ENCODE assay signal across 7 cellular contexts in the genomic region with DNA sequence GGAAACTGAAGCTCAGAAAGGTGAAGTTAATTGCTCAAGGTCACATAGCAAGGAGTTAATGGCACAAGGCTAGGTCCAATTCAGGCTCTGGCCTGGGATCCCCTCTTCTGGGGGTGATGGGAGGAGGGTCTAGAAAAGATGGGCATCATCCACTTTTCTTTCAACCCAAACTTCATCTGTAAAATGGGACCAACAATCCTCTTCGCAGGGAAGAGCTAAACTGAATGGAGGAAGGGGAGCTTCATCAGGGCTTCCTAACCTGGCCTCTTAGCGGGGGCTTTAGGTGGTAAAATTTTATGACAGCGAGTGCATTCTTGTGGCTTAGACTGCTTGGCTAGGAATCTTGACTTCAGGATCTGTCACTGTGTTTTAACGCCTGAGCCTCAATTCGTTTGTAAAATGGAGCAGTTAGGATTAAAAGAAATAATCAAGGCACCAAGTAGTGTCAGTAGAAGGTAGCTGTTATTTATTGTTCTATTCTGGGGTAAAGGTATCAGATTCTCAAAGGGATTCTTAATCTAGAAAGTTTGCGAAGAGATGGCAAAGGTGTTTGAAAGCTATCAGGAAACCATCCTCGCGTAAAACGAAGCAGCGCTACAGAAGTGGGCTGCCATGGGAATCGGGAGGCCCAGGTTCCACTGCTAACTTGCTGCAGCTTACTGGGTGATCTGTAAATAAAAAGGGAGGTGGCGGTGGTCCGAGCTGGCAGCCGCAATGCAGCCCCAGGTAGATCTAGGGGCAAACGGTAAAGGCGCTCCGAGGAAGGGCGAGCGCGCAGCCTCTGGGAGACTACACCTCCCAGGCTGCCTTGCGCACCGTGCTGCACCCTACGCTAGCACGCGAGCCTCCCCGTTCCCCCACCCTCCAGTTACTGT. TPM values are rescaled to one million over a fixed set of nuclear protein-coding genes. Genes with fewer than 3 reads are reported as not detected.
DNase-seq lines count a peak whose midpoint lies in the region; ATAC-seq, FAIRE-seq and TF ChIP-seq lines count a peak whose summit lies in the region.

No MANE protein-coding gene starts in this region.

- peak overlapping the region; percentile 99; the same call in 1 of the 2 replicates for H3K4ac ChIP-seq in IMR-90 (ENCODE audit: low read depth, low read length)

- intact Hi-C loops in IMR-90 (cut with micrococcal nuclease): loop anchor here (5.0 kb wide), 1 partner anchor 225 kb away; a partner anchor contains a TSS
- intact Hi-C loops in pancreas (cut with DNase I): no loop called here

- peak overlapping the region; percentile 98 for H3K4me2 ChIP-seq in IMR-90 (ENCODE audit: low read depth, low read length)

- H3K9me3 Mint-ChIP-seq in WTC11: no peaks in the 10 kb centered on the region

- H2AK5ac ChIP-seq in IMR-90 (ENCODE audit: low read depth, low read length): 0 out of 2 replicates have a peak overlapping the region, but pooled peaks have one; percentile 17

- no peak overlapping the region for H2BK15ac ChIP-seq in IMR-90 (ENCODE audit: low read depth, low read length)

- TF ChIP-seq CTCF in GM20000 (IDR thresholded peaks at IDR 0.05; ENCODE audit: extremely low read depth, missing control alignments) (no peak), IMR-90 (conservative IDR thresholded peaks at IDR 0.05; ENCODE audit: low read depth, low read length) (no peak), WTC11 (IDR thresholded peaks at IDR 0.05) (no peak), pancreas (IDR thresholded peaks at IDR 0.05) (no peak)

- H2AK9ac ChIP-seq in IMR-90 (replicated peaks; ENCODE audit: low read depth, low read length, poor library complexity): peak overlapping the region; percentile 100

- H4K5ac ChIP-seq in IMR-90 (ENCODE audit: low read depth, low read length): peak overlapping the region; percentile 96

- ATAC-seq in IMR-90 (ENCODE audit: low read depth) (no peak; the same call in 1 of the 2 replicates), WTC11 (peak; percentile 88), pancreas (peak in 3 of 4 donors; percentile 90 to 96 (median 92))

- H3K4me1 Mint-ChIP-seq in WTC11: peaks cover 24% of the 10 kb centered on the region

- peak overlapping the region; percentile 71 for H3K27ac ChIP-seq in IMR-90 (ENCODE audit: insufficient read depth, low read length)
- H3K27ac ChIP-seq in pancreas: peak overlapping the region; percentile 98 to 100 (median 100)

- H4K91ac ChIP-seq in IMR-90 (ENCODE audit: insufficient read depth, low read depth, low read length): peak overlapping the region; percentile 69

- peak overlapping the region; percentile 95 for H3K4me3 Mint-ChIP-seq in WTC11

- POLR2A ChIA-PET in IMR-90 (lab: Charles Lee; ENCODE audit: unreplicated experiment) (no interaction called here), WTC11 (lab: Charles Lee) (interaction anchor here (0.6 to 1.0 kb wide), 3 partner anchors 20 to 873 kb away, joined by 3 to 5 read pairs (median 4); no protein-coding TSS in a partner anchor)

- H3K79me1 ChIP-seq in IMR-90 (ENCODE audit: low read depth in 1 of 2, low read length in 2 of 2): peaks cover 6 to 31% of the 10 kb centered on the region in 2 experiments; a peak in 3 of 4 replicates

- H2AFZ ChIP-seq in IMR-90 (replicated peaks; ENCODE audit: low read length, poor library complexity): peak overlapping the region; percentile 100

- peaks cover 57% of the 10 kb centered on the region for H3K27me3 Mint-ChIP-seq in WTC11 (ENCODE audit: low read depth)

- H3K56ac ChIP-seq in IMR-90 (ENCODE audit: extremely low read depth, insufficient read depth, low read length): peak overlapping the region; percentile 27; the same call in 1 of the 2 replicates

- in situ Hi-C loops in IMR-90 (cut with MboI; ENCODE audit: low sequenced_read_pairs): no loop called here

- 20% methylated on average over 10 of the region's 26 CpGs; no CpG with 5 or more reads in 1 of the 2 experiments for WGBS in IMR-90 (ENCODE audit: extremely low coverage in 2 of 2, insufficient read length in 1 of 2), 2 experiments
- WGBS in pancreas, 2 donors: 9 to 12% methylated on average over 21 to 26 of the region's 26 CpGs

- BruUV-seq in IMR-90 (replicated peaks; lab: Mats Ljungman, UMichigan): no TSS peak

- H3K14ac ChIP-seq in IMR-90 (replicated peaks; ENCODE audit: low read depth, low read length): peak overlapping the region; percentile 98

- CTCF ChIA-PET in IMR-90 (lab: Yijun Ruan, JAX): interaction anchor here (1.0 kb wide), 1 partner anchor 117 kb away, joined by 3 read pairs; no protein-coding TSS in a partner anchor
- CTCF ChIA-PET in WTC11 (lab: Charles Lee): interaction anchor here (1.3 to 2.3 kb wide), 3 partner anchors 20 to 47 kb away, joined by 3 to 6 read pairs (median 6); a partner anchor contains a TSS

- H3K36me3 ChIP-seq in IMR-90 (ENCODE audit: control insufficient read depth, insufficient read depth, low read length) (peaks cover 15% of the 10 kb centered on the region), pancreas (peaks cover 0 to 22% (median 13%) of the 10 kb centered on the region in 3 donors)

- no peak for FAIRE-seq in pancreas (lab: Jason Lieb, UNC)

- H3K27me3 ChIP-seq in IMR-90 (ENCODE audit: control insufficient read depth, insufficient read depth, low read length) (no peaks in the 10 kb centered on the region), pancreas (no peaks in the 10 kb centered on the region)

- no peak for TF ChIP-seq POLR2A in IMR-90 (IDR thresholded peaks at IDR 0.05; ENCODE audit: low read depth, low read length)

- dilution Hi-C loops in IMR-90 (cut with HindIII; ENCODE audit: low sequenced_read_pairs, unreplicated experiment): no loop called here

- H3K36me3 Mint-ChIP-seq in WTC11: peaks cover 15% of the 10 kb centered on the region

- no peak overlapping the region for H3K18ac ChIP-seq in IMR-90 (ENCODE audit: low read depth, low read length)

- peak overlapping the region; percentile 54 for H2BK5ac ChIP-seq in IMR-90 (ENCODE audit: low read depth, low read length, poor library complexity, severe bottlenecking)

- DNase-seq in ELF-1 (ENCODE audit: low read depth, low spot score) (peak; percentile 22), GM20000 (ENCODE audit: low spot score) (peak; percentile 94), IMR-90 (peak; percentile 94), WTC11 (ENCODE audit: low spot score) (no peak), globus pallidus (ENCODE audit: low spot score) (peak; percentile 97), pancreas (no peak), HT-29 (ENCODE audit: low spot score) (no peak)

- H3K4me1 ChIP-seq in IMR-90 (ENCODE audit: control insufficient read depth, insufficient read depth, low read length): peaks cover 8% of the 10 kb centered on the region
- peaks cover 7 to 13% (median 8%) of the 10 kb centered on the region in 3 donors for H3K4me1 ChIP-seq in pancreas

- H4K8ac ChIP-seq in IMR-90 (ENCODE audit: low read depth in 2 of 2, low read length in 2 of 2): peak overlapping the region; percentile 88 to 98

- H3K9me1 ChIP-seq in IMR-90 (ENCODE audit: insufficient read depth, low read length): peaks cover 7% of the 10 kb centered on the region

- peak overlapping the region; percentile 100 for H3K27ac Mint-ChIP-seq in WTC11

- 0 out of 2 replicates have a peak overlapping the region, but pooled peaks have one; percentile 72 for H2BK120ac ChIP-seq in IMR-90 (ENCODE audit: low read depth, low read length)

- H3K9ac ChIP-seq in IMR-90 (ENCODE audit: low read depth, low read length): peak overlapping the region; percentile 82

- H3K23ac ChIP-seq in IMR-90 (ENCODE audit: low read depth, low read length): peak overlapping the region; percentile 87

- peaks cover 18% of the 10 kb centered on the region for H4K20me1 ChIP-seq in IMR-90 (ENCODE audit: insufficient read depth, low read length)

- H2BK20ac ChIP-seq in IMR-90 (ENCODE audit: low read depth, low read length): 0 out of 2 replicates have a peak overlapping the region, but pooled peaks have one; percentile 38

- no peak for TF ChIP-seq RAD21 in IMR-90 (IDR thresholded peaks at IDR 0.05; ENCODE audit: low read length)

- H3K4me3 ChIP-seq in IMR-90 (ENCODE audit: insufficient read depth, low read depth, low read length) (peak overlapping the region; percentile 85), pancreas (peak overlapping the region; percentile 88 to 100 (median 95))

- no peaks in the 10 kb centered on the region for H3K9me3 ChIP-seq in IMR-90 (ENCODE audit: control insufficient read depth, insufficient read depth, low read length)
- H3K9me3 ChIP-seq in pancreas: no peaks in the 10 kb centered on the region

TF ChIP-seq in WTC11, 78 proteins besides CTCF, POLR2A, EP300 and RAD21 (continues in another document):
- no peak for TF ChIP-seq JAZF1 (CRISPR knock-in tag; IDR thresholded peaks at IDR 0.05)

RNA-seq across cellular contexts. Expression of a gene that starts 1.5 kb away (rescaled TPM):
- total RNA-seq in IMR-90 (2012; rRNA removed) (4.5 and 6.4 TPM in 2 replicates), WTC11 (2021) (54.9 to 58.5 TPM (median 55.8 TPM) in 3 replicates), pancreas (10 to 100 TPM; 21.3 to 39.6 (median 27.4) TPM)
- polyA plus RNA-seq in IMR-90 (2012; rRNA removed) (8.2 and 8.9 TPM in 2 replicates), pancreas (10 to 100 TPM in 1 of 2 donors, 1 to 10 TPM in 1; 7.5 to 34.0 TPM)
- 3.1 and 6.8 TPM in 2 replicates for polyA plus RNA-seq in IMR-90 (2012; cell fraction: cytosol; rRNA removed)
- 15.4 and 26.0 TPM in 2 replicates for polyA plus RNA-seq in IMR-90 (2012; cell fraction: nucleus; rRNA removed; ENCODE audit: low replicate concordance)
- 33.2 and 46.2 TPM in 2 replicates for total RNA-seq in HT-29 (2014; rRNA removed; shearing (Covaris generic))

RNA-seq across cellular contexts. Expression of a gene that starts 39.3 kb away (rescaled TPM):
- total RNA-seq in IMR-90 (2012; rRNA removed) (2.0 and 2.8 TPM in 2 replicates), WTC11 (2021) (18.9 to 23.2 TPM (median 19.9 TPM) in 3 replicates), pancreas (10 to 100 TPM; 16.1 to 40.4 (median 21.9) TPM)
- polyA plus RNA-seq in IMR-90 (2012; rRNA removed) (20.5 and 22.4 TPM in 2 replicates), pancreas (10 to 100 TPM; 47.0 to 60.0 TPM)
- polyA plus RNA-seq in IMR-90 (2012; cell fraction: cytosol; rRNA removed): 15.0 and 18.0 TPM in 2 replicates
- 64.6 and 100 TPM in 2 replicates for polyA plus RNA-seq in IMR-90 (2012; cell fraction: nucleus; rRNA removed; ENCODE audit: low replicate concordance)
- total RNA-seq in HT-29 (2014; rRNA removed; shearing (Covaris generic)): 33.6 and 38.0 TPM in 2 replicates

RNA-seq across cellular contexts. Expression of a gene that starts 46.7 kb away (rescaled TPM):
- 1.4 and 2.2 TPM in 2 replicates for total RNA-seq in IMR-90 (2012; rRNA removed)
- 11.8 and 11.9 TPM in 2 replicates for polyA plus RNA-seq in IMR-90 (2012; rRNA removed)
- polyA plus RNA-seq in IMR-90 (2012; cell fraction: cytosol; rRNA removed): 8.8 and 11.3 TPM in 2 replicates
- polyA plus RNA-seq in IMR-90 (2012; cell fraction: nucleus; rRNA removed; ENCODE audit: low replicate concordance): 43.3 and 60.6 TPM in 2 replicates
- 21.9 to 24.3 TPM (median 22.0 TPM) in 3 replicates for total RNA-seq in WTC11 (2021)
- 10 to 100 TPM; 23.5 to 44.8 (median 26.8) TPM for total RNA-seq in pancreas
- polyA plus RNA-seq in pancreas: 100 to 1,000 TPM; 120 to 164 TPM
- total RNA-seq in HT-29 (2014; rRNA removed; shearing (Covaris generic)): 20.8 and 22.9 TPM in 2 replicates

RNA-seq across cellular contexts. Expression of a gene that starts 50.7 kb away (rescaled TPM):
- total RNA-seq in IMR-90 (2012; rRNA removed): 26.0 and 26.7 TPM in 2 replicates
- polyA plus RNA-seq in IMR-90 (2012; rRNA removed): 37.7 and 38.9 TPM in 2 replicates
- polyA plus RNA-seq in IMR-90 (2012; cell fraction: cytosol; rRNA removed): 20.1 and 32.6 TPM in 2 replicates
- 162 and 239 TPM in 2 replicates for polyA plus RNA-seq in IMR-90 (2012; cell fraction: nucleus; rRNA removed; ENCODE audit: low replicate concordance)
- total RNA-seq in WTC11 (2021): 40.8 to 50.5 TPM (median 45.0 TPM) in 3 replicates
- 10 to 100 TPM in 3 of 6 donors, 1 to 10 TPM in 3; 7.9 to 15.7 (median 9.5) TPM for total RNA-seq in pancreas
- polyA plus RNA-seq in pancreas: 10 to 100 TPM; 42.1 to 42.3 TPM
- total RNA-seq in HT-29 (2014; rRNA removed; shearing (Covaris generic)): 58.3 and 69.5 TPM in 2 replicates

Comparison
In these comparisons a context has a peak if more than half of its experiments do, and no peak if none do; other contexts are left out.
1. DNase-seq: peak in ELF-1 (single experiment), GM20000 (single experiment), IMR-90 (single experiment) and globus pallidus (single experiment); none in WTC11 (single experiment), pancreas (0 of 6) and HT-29 (single experiment).